In genomic region chr16:58471209-58471975, GRCh38 we compare ENCODE assay signal across 24 cellular contexts. TPM values are rescaled to one million over a fixed set of nuclear protein-coding genes. Genes with fewer than 3 reads are reported as not detected.
A peak's percentile ranks its signal among the peaks of the same experiment; 100 is the strongest.
DNase-seq lines count a peak whose midpoint lies in the region; ATAC-seq, FAIRE-seq and TF ChIP-seq lines count a peak whose summit lies in the region.
"Had no signal": no experiment of that assay in that cellular context is flagged by ENCODE, and none has a peak within 500 bp of the region (broad histone marks: within the 10 kb centered on the region; RNA-seq: fewer than 3 reads in every experiment).

No MANE protein-coding gene starts in this region.

- no peak overlapping the region; the same call in 1 of the 2 replicates for H2AFZ ChIP-seq in Loucy (ENCODE audit: low read length)

- no peaks in the 10 kb centered on the region for H3K79me2 ChIP-seq in Loucy (ENCODE audit: insufficient read depth, low read length)

- FAIRE-seq in bronchial epithelial cell (lab: Jason Lieb, UNC): peak; percentile 40
- FAIRE-seq: RCC 7860 had no signal

- peak overlapping the region; percentile 65 for H3K27ac ChIP-seq in lower lobe of right lung
- H3K27ac ChIP-seq: body of pancreas, epithelial cell of prostate, foreskin keratinocyte, SK-N-MC had no signal

- TF ChIP-seq CTCF in Loucy (conservative IDR thresholded peaks at IDR 0.05; ENCODE audit: low read length) (no peak), bronchial epithelial cell (IDR thresholded peaks at IDR 0.05; ENCODE audit: insufficient read depth, low read length, severe bottlenecking) (no peak), lower lobe of right lung (IDR thresholded peaks at IDR 0.05) (no peak), BE2C (IDR thresholded peaks at IDR 0.05; ENCODE audit: low read depth, low read length) (no peak)

- H3K4me3 ChIP-seq in Loucy (ENCODE audit: low read length, poor library complexity, severe bottlenecking) (no peak overlapping the region), bronchial epithelial cell (ENCODE audit: low read depth, low read length) (no peak overlapping the region), lower lobe of right lung (no peak overlapping the region), BE2C (ENCODE audit: low read depth, low read length) (no peak overlapping the region)
- H3K4me3 ChIP-seq: body of pancreas, SK-N-MC, smooth muscle cell had no signal

- H3K4me1 ChIP-seq in Loucy (ENCODE audit: insufficient read depth, low read length, poor library complexity, severe bottlenecking) (peaks cover 13% of the 10 kb centered on the region), lower lobe of right lung (peaks cover 15% of the 10 kb centered on the region), BE2C (no peaks in the 10 kb centered on the region)
- H3K4me1 ChIP-seq: body of pancreas, foreskin keratinocyte had no signal

- no peak for ATAC-seq in lower lobe of right lung
- ATAC-seq in HG03342 (IDR thresholded peaks at IDR 0.05; ENCODE audit: unreplicated experiment): no peak
- ATAC-seq in GM21367 (IDR thresholded peaks at IDR 0.05; ENCODE audit: unreplicated experiment): no peak
- ATAC-seq: activated CD8-positive, alpha-beta T cell treated with anti-CD3 and anti-CD28 coated beads, Interleukin-2, amount 10 ng/mL, durations not matched to agents 7 days and 5 days; activated T-cell treated with anti-CD3 and anti-CD28 coated beads, Interleukin-2, amount 50 U/mL, for 72 hours; body of pancreas; CD8-positive, alpha-beta T cell; foreskin keratinocyte had no signal

- H3K9ac ChIP-seq in Loucy (ENCODE audit: low read depth, low read length, poor library complexity, severe bottlenecking): no peak overlapping the region

- intact Hi-C loops in lower lobe of right lung (cut with DNase I): no loop called here

- H3K36me3 ChIP-seq in Loucy (ENCODE audit: insufficient read depth, low read length) (no peaks in the 10 kb centered on the region), bronchial epithelial cell (ENCODE audit: control insufficient read depth, insufficient read depth, low read length) (no peaks in the 10 kb centered on the region), lower lobe of right lung (no peaks in the 10 kb centered on the region), BE2C (no peaks in the 10 kb centered on the region)

- H4K20me1 ChIP-seq in Loucy (ENCODE audit: insufficient read depth, low read length, poor library complexity, severe bottlenecking): no peaks in the 10 kb centered on the region

- H3K27me3 ChIP-seq in Loucy (ENCODE audit: insufficient read depth, low read length, poor library complexity, severe bottlenecking): no peaks in the 10 kb centered on the region
- peaks cover 10% of the 10 kb centered on the region for H3K27me3 ChIP-seq in bronchial epithelial cell (ENCODE audit: control insufficient read depth, insufficient read depth, low read length)
- peaks cover 16% of the 10 kb centered on the region for H3K27me3 ChIP-seq in lower lobe of right lung (ENCODE audit: low read depth)
- H3K27me3 ChIP-seq in BE2C: no peaks in the 10 kb centered on the region

- peak; percentile 5 for DNase-seq in DMS79 (lab: John Stamatoyannopoulos, UW)
- DNase-seq in bronchial epithelial cell (ENCODE audit: low read depth): no peak
- no peak for DNase-seq in lower lobe of right lung
- no peak for DNase-seq in BE2C
- DNase-seq in NCI-H2081 treated with DMSO at 0.1 percent for 48 hours (lab: John Stamatoyannopoulos, UW): no peak
- DNase-seq: activated CD8-positive, alpha-beta T cell treated with anti-CD3 and anti-CD28 coated beads, Interleukin-2, amount 10 ng/mL, durations not matched to agents 7 days and 5 days; activated T-cell treated with anti-CD3 and anti-CD28 coated beads, Interleukin-2, amount 50 U/mL, for 72 hours; body of pancreas; CD8-positive, alpha-beta T cell; foreskin keratinocyte; left cardiac atrium; midbrain; NCI-H2029; NCI-H748 treated with DMSO at 0.1 percent for 48 hours; stimulated activated CD8-positive, alpha-beta memory T cell treated with anti-CD3 and anti-CD28 coated beads, Interleukin-4, amount 100 ng/mL, for 48 hours; substantia nigra; T-helper 9 cell had no signal

- H3F3A ChIP-seq in Loucy (ENCODE audit: low read depth): no peaks in the 10 kb centered on the region

- H3K9me2 ChIP-seq in Loucy (replicated peaks; ENCODE audit: low read depth, low read length): no peaks in the 10 kb centered on the region

- peak overlapping the region; percentile 34 for H3K4me2 ChIP-seq in Loucy (ENCODE audit: low read depth, low read length, poor library complexity, severe bottlenecking)
- H3K4me2 ChIP-seq: smooth muscle cell had no signal

- no peaks in the 10 kb centered on the region for H3K9me3 ChIP-seq in Loucy (ENCODE audit: insufficient read depth, low read depth, low read length)
- no peaks in the 10 kb centered on the region for H3K9me3 ChIP-seq in lower lobe of right lung
- H3K9me3 ChIP-seq in BE2C: no peaks in the 10 kb centered on the region
- H3K9me3 ChIP-seq: body of pancreas had no signal

RNA-seq across cellular contexts. Expression of gene NDRG4, which starts 28.6 kb away (rescaled TPM):
- total RNA-seq in bronchial epithelial cell (2.6 and 2.8 TPM in 2 replicates), lower lobe of right lung (47.9 TPM)
- polyA plus RNA-seq in BE2C (2012; ENCODE audit: insufficient read depth, insufficient read length, low read depth): 108 TPM
- total RNA-seq: activated CD8-positive, alpha-beta T cell treated with anti-CD3 and anti-CD28 coated beads, Interleukin-2, amount 10 ng/mL, durations not matched to agents 7 days and 5 days; CD8-positive, alpha-beta T cell had no signal

RNA-seq across cellular contexts. Expression of gene SETD6, which starts 43.9 kb away (rescaled TPM):
- total RNA-seq in bronchial epithelial cell (18.6 and 23.2 TPM in 2 replicates), lower lobe of right lung (17.3 TPM)
- 66.5 TPM for polyA plus RNA-seq in BE2C (2012; ENCODE audit: insufficient read depth, insufficient read length, low read depth)

Comparison
In these comparisons a context has a peak if more than half of its experiments do, and no peak if none do; other contexts are left out.
1. RNA of gene NDRG4, which starts 28.6 kb away (total RNA-seq): 47.9 TPM in lower lobe of right lung (single experiment); 2.6 to 2.8 TPM in bronchial epithelial cell; every median in the first group is over 10 times any median in the second.